ENCODE assay signal across 1 cellular context in the genomic region with DNA sequence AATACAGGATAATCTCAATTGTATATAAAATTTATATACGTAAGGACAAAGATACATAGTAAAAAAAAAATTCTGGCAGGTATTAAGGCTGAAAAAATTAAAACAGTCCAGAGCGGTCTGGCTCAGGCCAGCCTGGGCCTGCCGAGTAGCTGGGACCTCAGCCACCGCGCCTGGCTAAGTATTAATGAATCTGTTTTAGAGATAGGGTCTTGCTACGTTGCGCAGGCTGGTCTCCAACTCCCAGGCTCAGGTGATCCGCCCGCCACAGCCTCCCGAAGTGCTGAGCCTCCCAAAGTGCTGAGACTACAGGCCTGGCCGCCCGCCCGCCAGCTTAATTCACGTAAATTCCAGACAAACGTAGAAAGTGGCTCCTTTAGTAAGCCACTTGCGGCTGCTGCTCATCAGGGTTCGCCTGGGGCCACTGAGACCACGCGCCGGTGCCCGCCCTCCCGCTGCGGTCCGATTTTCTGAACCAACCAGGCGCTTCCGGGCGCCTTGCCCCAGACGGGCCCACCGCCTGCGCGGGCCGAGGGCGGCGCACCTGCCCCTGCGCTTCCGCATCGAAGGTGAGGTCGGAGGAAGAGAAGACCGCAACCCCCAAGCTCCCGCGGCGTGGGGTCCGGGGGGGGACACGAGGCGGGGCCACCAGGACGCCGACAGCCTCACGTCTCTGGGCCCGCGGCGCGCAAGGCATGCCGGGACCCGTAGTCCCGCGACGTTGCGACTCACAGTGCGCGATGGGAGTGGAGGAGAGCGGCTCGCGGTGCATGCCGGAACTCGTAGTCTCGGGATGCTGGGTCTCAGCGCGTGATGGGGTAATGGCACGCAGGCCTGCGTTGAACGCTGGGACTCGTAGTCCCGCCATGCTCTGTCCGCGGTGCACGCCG.
TF ChIP-seq lines count a peak whose summit lies in the region.

No MANE protein-coding gene starts in this region.

TF ChIP-seq in HepG2, 621 proteins besides CTCF, POLR2A, EP300 and RAD21 (continued from another document and continues in another):
- TF ChIP-seq, protein P1, sequence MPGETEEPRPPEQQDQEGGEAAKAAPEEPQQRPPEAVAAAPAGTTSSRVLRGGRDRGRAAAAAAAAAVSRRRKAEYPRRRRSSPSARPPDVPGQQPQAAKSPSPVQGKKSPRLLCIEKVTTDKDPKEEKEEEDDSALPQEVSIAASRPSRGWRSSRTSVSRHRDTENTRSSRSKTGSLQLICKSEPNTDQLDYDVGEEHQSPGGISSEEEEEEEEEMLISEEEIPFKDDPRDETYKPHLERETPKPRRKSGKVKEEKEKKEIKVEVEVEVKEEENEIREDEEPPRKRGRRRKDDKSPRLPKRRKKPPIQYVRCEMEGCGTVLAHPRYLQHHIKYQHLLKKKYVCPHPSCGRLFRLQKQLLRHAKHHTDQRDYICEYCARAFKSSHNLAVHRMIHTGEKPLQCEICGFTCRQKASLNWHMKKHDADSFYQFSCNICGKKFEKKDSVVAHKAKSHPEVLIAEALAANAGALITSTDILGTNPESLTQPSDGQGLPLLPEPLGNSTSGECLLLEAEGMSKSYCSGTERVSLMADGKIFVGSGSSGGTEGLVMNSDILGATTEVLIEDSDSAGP (CRISPR knock-in tag; IDR thresholded peaks at IDR 0.05; ENCODE audit: borderline replicate concordance): peak; percentile 94; the same call in 1 of the 2 replicates
- TF ChIP-seq EHMT2 (IDR thresholded peaks at IDR 0.05; ENCODE audit: borderline replicate concordance, low read depth, low read length) (no peak), SCMH1 (CRISPR knock-in tag; IDR thresholded peaks at IDR 0.05; ENCODE audit: borderline replicate concordance) (no peak), ZNF773 (CRISPR knock-in tag; IDR thresholded peaks at IDR 0.05; ENCODE audit: borderline replicate concordance) (no peak), ZNF788 (CRISPR knock-in tag; IDR thresholded peaks at IDR 0.05; ENCODE audit: borderline replicate concordance) (peak; percentile 96; the same call in 1 of the 2 replicates), RFX5 (IDR thresholded peaks at IDR 0.05; ENCODE audit: low read depth, low read length) (no peak; the same call in 1 of the 2 replicates), GTF3A (CRISPR knock-in tag; conservative IDR thresholded peaks at IDR 0.05) (no peak), PRPF4 (IDR thresholded peaks at IDR 0.05; ENCODE audit: low read depth, low read length, poor library complexity, severe bottlenecking) (no peak), ZNF781 (CRISPR knock-in tag; IDR thresholded peaks at IDR 0.05; ENCODE audit: borderline replicate concordance, not compliant biosample characterization) (no peak), RBFOX2 (IDR thresholded peaks at IDR 0.05; ENCODE audit: low read depth, low read length) (peak; percentile 89), AHR (CRISPR knock-in tag; IDR thresholded peaks at IDR 0.05) (no peak), ZNF329 (CRISPR knock-in tag; IDR thresholded peaks at IDR 0.05; ENCODE audit: low read depth) (no peak; the same call in 1 of the 2 replicates), ZNF678 (CRISPR knock-in tag; IDR thresholded peaks at IDR 0.05) (no peak), SPEN (CRISPR knock-in tag; IDR thresholded peaks at IDR 0.05; ENCODE audit: low read depth) (peak; percentile 66), ZNF224 (CRISPR knock-in tag; IDR thresholded peaks at IDR 0.05) (peak; percentile 58; the same call in 1 of the 2 replicates), ONECUT2 (CRISPR knock-in tag; IDR thresholded peaks at IDR 0.05) (no peak)
- TF ChIP-seq, protein P2, sequence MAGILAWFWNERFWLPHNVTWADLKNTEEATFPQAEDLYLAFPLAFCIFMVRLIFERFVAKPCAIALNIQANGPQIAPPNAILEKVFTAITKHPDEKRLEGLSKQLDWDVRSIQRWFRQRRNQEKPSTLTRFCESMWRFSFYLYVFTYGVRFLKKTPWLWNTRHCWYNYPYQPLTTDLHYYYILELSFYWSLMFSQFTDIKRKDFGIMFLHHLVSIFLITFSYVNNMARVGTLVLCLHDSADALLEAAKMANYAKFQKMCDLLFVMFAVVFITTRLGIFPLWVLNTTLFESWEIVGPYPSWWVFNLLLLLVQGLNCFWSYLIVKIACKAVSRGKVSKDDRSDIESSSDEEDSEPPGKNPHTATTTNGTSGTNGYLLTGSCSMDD (CRISPR knock-in tag; IDR thresholded peaks at IDR 0.05): no peak
- TF ChIP-seq, protein P3, sequence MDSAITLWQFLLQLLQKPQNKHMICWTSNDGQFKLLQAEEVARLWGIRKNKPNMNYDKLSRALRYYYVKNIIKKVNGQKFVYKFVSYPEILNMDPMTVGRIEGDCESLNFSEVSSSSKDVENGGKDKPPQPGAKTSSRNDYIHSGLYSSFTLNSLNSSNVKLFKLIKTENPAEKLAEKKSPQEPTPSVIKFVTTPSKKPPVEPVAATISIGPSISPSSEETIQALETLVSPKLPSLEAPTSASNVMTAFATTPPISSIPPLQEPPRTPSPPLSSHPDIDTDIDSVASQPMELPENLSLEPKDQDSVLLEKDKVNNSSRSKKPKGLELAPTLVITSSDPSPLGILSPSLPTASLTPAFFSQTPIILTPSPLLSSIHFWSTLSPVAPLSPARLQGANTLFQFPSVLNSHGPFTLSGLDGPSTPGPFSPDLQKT (CRISPR knock-in tag; IDR thresholded peaks at IDR 0.05; ENCODE audit: borderline replicate concordance): no peak
- TF ChIP-seq, protein P4, sequence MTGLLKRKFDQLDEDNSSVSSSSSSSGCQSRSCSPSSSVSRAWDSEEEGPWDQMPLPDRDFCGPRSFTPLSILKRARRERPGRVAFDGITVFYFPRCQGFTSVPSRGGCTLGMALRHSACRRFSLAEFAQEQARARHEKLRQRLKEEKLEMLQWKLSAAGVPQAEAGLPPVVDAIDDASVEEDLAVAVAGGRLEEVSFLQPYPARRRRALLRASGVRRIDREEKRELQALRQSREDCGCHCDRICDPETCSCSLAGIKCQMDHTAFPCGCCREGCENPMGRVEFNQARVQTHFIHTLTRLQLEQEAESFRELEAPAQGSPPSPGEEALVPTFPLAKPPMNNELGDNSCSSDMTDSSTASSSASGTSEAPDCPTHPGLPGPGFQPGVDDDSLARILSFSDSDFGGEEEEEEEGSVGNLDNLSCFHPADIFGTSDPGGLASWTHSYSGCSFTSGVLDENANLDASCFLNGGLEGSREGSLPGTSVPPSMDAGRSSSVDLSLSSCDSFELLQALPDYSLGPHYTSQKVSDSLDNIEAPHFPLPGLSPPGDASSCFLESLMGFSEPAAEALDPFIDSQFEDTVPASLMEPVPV (CRISPR knock-in tag; IDR thresholded peaks at IDR 0.05): peak; percentile 87; the same call in 1 of the 2 replicates
- TF ChIP-seq, protein P5, sequence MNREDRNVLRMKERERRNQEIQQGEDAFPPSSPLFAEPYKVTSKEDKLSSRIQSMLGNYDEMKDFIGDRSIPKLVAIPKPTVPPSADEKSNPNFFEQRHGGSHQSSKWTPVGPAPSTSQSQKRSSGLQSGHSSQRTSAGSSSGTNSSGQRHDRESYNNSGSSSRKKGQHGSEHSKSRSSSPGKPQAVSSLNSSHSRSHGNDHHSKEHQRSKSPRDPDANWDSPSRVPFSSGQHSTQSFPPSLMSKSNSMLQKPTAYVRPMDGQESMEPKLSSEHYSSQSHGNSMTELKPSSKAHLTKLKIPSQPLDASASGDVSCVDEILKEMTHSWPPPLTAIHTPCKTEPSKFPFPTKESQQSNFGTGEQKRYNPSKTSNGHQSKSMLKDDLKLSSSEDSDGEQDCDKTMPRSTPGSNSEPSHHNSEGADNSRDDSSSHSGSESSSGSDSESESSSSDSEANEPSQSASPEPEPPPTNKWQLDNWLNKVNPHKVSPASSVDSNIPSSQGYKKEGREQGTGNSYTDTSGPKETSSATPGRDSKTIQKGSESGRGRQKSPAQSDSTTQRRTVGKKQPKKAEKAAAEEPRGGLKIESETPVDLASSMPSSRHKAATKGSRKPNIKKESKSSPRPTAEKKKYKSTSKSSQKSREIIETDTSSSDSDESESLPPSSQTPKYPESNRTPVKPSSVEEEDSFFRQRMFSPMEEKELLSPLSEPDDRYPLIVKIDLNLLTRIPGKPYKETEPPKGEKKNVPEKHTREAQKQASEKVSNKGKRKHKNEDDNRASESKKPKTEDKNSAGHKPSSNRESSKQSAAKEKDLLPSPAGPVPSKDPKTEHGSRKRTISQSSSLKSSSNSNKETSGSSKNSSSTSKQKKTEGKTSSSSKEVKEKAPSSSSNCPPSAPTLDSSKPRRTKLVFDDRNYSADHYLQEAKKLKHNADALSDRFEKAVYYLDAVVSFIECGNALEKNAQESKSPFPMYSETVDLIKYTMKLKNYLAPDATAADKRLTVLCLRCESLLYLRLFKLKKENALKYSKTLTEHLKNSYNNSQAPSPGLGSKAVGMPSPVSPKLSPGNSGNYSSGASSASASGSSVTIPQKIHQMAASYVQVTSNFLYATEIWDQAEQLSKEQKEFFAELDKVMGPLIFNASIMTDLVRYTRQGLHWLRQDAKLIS (CRISPR knock-in tag; IDR thresholded peaks at IDR 0.05): no peak
- TF ChIP-seq, protein P6, sequence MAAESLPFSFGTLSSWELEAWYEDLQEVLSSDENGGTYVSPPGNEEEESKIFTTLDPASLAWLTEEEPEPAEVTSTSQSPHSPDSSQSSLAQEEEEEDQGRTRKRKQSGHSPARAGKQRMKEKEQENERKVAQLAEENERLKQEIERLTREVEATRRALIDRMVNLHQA (CRISPR knock-in tag; IDR thresholded peaks at IDR 0.05): no peak
- TF ChIP-seq, protein P7, sequence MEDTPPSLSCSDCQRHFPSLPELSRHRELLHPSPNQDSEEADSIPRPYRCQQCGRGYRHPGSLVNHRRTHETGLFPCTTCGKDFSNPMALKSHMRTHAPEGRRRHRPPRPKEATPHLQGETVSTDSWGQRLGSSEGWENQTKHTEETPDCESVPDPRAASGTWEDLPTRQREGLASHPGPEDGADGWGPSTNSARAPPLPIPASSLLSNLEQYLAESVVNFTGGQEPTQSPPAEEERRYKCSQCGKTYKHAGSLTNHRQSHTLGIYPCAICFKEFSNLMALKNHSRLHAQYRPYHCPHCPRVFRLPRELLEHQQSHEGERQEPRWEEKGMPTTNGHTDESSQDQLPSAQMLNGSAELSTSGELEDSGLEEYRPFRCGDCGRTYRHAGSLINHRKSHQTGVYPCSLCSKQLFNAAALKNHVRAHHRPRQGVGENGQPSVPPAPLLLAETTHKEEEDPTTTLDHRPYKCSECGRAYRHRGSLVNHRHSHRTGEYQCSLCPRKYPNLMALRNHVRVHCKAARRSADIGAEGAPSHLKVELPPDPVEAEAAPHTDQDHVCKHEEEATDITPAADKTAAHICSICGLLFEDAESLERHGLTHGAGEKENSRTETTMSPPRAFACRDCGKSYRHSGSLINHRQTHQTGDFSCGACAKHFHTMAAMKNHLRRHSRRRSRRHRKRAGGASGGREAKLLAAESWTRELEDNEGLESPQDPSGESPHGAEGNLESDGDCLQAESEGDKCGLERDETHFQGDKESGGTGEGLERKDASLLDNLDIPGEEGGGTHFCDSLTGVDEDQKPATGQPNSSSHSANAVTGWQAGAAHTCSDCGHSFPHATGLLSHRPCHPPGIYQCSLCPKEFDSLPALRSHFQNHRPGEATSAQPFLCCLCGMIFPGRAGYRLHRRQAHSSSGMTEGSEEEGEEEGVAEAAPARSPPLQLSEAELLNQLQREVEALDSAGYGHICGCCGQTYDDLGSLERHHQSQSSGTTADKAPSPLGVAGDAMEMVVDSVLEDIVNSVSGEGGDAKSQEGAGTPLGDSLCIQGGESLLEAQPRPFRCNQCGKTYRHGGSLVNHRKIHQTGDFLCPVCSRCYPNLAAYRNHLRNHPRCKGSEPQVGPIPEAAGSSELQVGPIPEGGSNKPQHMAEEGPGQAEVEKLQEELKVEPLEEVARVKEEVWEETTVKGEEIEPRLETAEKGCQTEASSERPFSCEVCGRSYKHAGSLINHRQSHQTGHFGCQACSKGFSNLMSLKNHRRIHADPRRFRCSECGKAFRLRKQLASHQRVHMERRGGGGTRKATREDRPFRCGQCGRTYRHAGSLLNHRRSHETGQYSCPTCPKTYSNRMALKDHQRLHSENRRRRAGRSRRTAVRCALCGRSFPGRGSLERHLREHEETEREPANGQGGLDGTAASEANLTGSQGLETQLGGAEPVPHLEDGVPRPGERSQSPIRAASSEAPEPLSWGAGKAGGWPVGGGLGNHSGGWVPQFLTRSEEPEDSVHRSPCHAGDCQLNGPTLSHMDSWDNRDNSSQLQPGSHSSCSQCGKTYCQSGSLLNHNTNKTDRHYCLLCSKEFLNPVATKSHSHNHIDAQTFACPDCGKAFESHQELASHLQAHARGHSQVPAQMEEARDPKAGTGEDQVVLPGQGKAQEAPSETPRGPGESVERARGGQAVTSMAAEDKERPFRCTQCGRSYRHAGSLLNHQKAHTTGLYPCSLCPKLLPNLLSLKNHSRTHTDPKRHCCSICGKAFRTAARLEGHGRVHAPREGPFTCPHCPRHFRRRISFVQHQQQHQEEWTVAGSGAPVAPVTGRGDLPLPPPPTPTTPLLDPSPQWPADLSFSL (CRISPR knock-in tag; IDR thresholded peaks at IDR 0.05): no peak
- TF ChIP-seq, protein P8, sequence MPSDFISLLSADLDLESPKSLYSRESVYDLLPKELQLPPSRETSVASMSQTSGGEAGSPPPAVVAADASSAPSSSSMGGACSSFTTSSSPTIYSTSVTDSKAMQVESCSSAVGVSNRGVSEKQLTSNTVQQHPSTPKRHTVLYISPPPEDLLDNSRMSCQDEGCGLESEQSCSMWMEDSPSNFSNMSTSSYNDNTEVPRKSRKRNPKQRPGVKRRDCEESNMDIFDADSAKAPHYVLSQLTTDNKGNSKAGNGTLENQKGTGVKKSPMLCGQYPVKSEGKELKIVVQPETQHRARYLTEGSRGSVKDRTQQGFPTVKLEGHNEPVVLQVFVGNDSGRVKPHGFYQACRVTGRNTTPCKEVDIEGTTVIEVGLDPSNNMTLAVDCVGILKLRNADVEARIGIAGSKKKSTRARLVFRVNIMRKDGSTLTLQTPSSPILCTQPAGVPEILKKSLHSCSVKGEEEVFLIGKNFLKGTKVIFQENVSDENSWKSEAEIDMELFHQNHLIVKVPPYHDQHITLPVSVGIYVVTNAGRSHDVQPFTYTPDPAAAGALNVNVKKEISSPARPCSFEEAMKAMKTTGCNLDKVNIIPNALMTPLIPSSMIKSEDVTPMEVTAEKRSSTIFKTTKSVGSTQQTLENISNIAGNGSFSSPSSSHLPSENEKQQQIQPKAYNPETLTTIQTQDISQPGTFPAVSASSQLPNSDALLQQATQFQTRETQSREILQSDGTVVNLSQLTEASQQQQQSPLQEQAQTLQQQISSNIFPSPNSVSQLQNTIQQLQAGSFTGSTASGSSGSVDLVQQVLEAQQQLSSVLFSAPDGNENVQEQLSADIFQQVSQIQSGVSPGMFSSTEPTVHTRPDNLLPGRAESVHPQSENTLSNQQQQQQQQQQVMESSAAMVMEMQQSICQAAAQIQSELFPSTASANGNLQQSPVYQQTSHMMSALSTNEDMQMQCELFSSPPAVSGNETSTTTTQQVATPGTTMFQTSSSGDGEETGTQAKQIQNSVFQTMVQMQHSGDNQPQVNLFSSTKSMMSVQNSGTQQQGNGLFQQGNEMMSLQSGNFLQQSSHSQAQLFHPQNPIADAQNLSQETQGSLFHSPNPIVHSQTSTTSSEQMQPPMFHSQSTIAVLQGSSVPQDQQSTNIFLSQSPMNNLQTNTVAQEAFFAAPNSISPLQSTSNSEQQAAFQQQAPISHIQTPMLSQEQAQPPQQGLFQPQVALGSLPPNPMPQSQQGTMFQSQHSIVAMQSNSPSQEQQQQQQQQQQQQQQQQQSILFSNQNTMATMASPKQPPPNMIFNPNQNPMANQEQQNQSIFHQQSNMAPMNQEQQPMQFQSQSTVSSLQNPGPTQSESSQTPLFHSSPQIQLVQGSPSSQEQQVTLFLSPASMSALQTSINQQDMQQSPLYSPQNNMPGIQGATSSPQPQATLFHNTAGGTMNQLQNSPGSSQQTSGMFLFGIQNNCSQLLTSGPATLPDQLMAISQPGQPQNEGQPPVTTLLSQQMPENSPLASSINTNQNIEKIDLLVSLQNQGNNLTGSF (CRISPR knock-in tag; IDR thresholded peaks at IDR 0.05): peak; percentile 76
